ENCODE assay signal across 11 cellular contexts in genomic region chr18:63155910-63156773, GRCh38.
DNase-seq lines count a peak whose midpoint lies in the region; ATAC-seq, FAIRE-seq and TF ChIP-seq lines count a peak whose summit lies in the region.
"Had no signal": no experiment of that assay in that cellular context is flagged by ENCODE, and none has a peak within 500 bp of the region (broad histone marks: within the 10 kb centered on the region; RNA-seq: fewer than 3 reads in every experiment).

No MANE protein-coding gene starts in this region.

- CTCF ChIA-PET in activated CD4-positive, alpha-beta T cell treated with anti-CD3 and anti-CD28 coated beads for 36 hours (lab: Charles Lee), result interaction anchor here (0.7 to 2.6 kb wide), 13 partner anchors 8 to 163 kb away, joined by 3 to 18 read pairs (median 5); partner anchors contain the start of gene BCL2

- H3K9me3 ChIP-seq in thyroid gland, result no peaks in the 10 kb centered on the region
- H3K9me3 ChIP-seq: ovary had no signal

- no peaks in the 10 kb centered on the region for H3K27me3 Mint-ChIP-seq in activated CD4-positive, alpha-beta T cell treated with anti-CD3 and anti-CD28 coated beads for 36 hours
- H3K27me3 Mint-ChIP-seq in T-helper 1 cell treated with Interleukin-12 subunit alpha and Interleukin-12 subunit beta and Interleukin-4 antibody, amounts not matched to agents 30 μg/mL and 1 μg/mL, for 36 hours (ENCODE audit: low read depth), result no peaks in the 10 kb centered on the region
- peaks cover 4 to 16% (median 10%) of the 10 kb centered on the region in 3 donors for H3K27me3 Mint-ChIP-seq in immature natural killer cell (ENCODE audit: low read depth in 3 of 3)

- peaks cover 32 to 75% of the 10 kb centered on the region in 2 donors for H3K4me1 ChIP-seq in thyroid gland

- ATAC-seq in activated CD4-positive, alpha-beta T cell treated with anti-CD3 and anti-CD28 coated beads for 36 hours, result no peak
- no peak for ATAC-seq in HG03571 (IDR thresholded peaks at IDR 0.05; ENCODE audit: unreplicated experiment)

- intact Hi-C loops in activated CD4-positive, alpha-beta T cell treated with anti-CD3 and anti-CD28 coated beads for 36 hours (cut with DNase I, micrococcal nuclease), result loop anchor here (1.0 to 10.0 kb wide), 7 partner anchors 25 to 631 kb away; partner anchors contain the start of genes PHLPP1 (in 2 of the 2) and ZCCHC2 (in 1 of the 2)
- intact Hi-C loops in thyroid gland (cut with DNase I), result no loop called here

- no peak for FAIRE-seq in frontal cortex (lab: Jason Lieb, UNC)

- no peak for TF ChIP-seq CTCF in thyroid gland (IDR thresholded peaks at IDR 0.05)

- H3K36me3 Mint-ChIP-seq in activated CD4-positive, alpha-beta T cell treated with anti-CD3 and anti-CD28 coated beads for 36 hours (ENCODE audit: low read depth), result peaks cover 45% of the 10 kb centered on the region
- peaks cover 28% of the 10 kb centered on the region for H3K36me3 Mint-ChIP-seq in T-helper 1 cell treated with Interleukin-12 subunit alpha and Interleukin-12 subunit beta and Interleukin-4 antibody, amounts not matched to agents 30 μg/mL and 1 μg/mL, for 36 hours (ENCODE audit: low read depth)
- peaks cover 0 to 4% (median 0%) of the 10 kb centered on the region in 3 donors for H3K36me3 Mint-ChIP-seq in immature natural killer cell

- no peaks in the 10 kb centered on the region for H3K27me3 ChIP-seq in thyroid gland
- H3K27me3 ChIP-seq: cardiac muscle cell, ovary had no signal

- H3K9me3 Mint-ChIP-seq in activated CD4-positive, alpha-beta T cell treated with anti-CD3 and anti-CD28 coated beads for 36 hours (ENCODE audit: low read depth), result no peaks in the 10 kb centered on the region
- no peaks in the 10 kb centered on the region for H3K9me3 Mint-ChIP-seq in T-helper 1 cell treated with Interleukin-12 subunit alpha and Interleukin-12 subunit beta and Interleukin-4 antibody, amounts not matched to agents 30 μg/mL and 1 μg/mL, for 36 hours
- no peaks in the 10 kb centered on the region for H3K9me3 Mint-ChIP-seq in immature natural killer cell
- H3K9me3 Mint-ChIP-seq: HFFc6 had no signal

- no peaks in the 10 kb centered on the region for H3K36me3 ChIP-seq in thyroid gland
- H3K36me3 ChIP-seq: cardiac muscle cell, ovary had no signal

- WGBS in thyroid gland, 2 donors, result 43 to 55% methylated on average over 13 to 14 of the region's 14 CpGs

- DNase-seq in activated CD4-positive, alpha-beta T cell treated with anti-CD3 and anti-CD28 coated beads for 36 hours, result peak; percentile 33
- no peak for DNase-seq in activated CD4-positive, alpha-beta T cell treated with anti-CD3 and anti-CD28 coated beads, Interleukin-2, amount 50 U/mL, for 4 hours
- DNase-seq in immature natural killer cell (peak; percentile 38 to 47 (median 42)), thyroid gland (peak; percentile 60 to 65), inferior parietal cortex (ENCODE audit: extremely low spot score) (no peak), frontal cortex (ENCODE audit: low spot score in 2 of 2) (no peak)
- DNase-seq: HFFc6, ovary had no signal

- no peak for TF ChIP-seq POLR2A in thyroid gland (IDR thresholded peaks at IDR 0.05)

- peak overlapping the region; percentile 65 to 76 (median 68) for H3K27ac ChIP-seq in thyroid gland
- H3K27ac ChIP-seq: cardiac muscle cell, ovary had no signal

- peak overlapping the region; percentile 73 for H3K4me3 Mint-ChIP-seq in activated CD4-positive, alpha-beta T cell treated with anti-CD3 and anti-CD28 coated beads for 36 hours
- H3K4me3 Mint-ChIP-seq in T-helper 1 cell treated with Interleukin-12 subunit alpha and Interleukin-12 subunit beta and Interleukin-4 antibody, amounts not matched to agents 30 μg/mL and 1 μg/mL, for 36 hours, result peak overlapping the region; percentile 78
- H3K4me3 Mint-ChIP-seq in immature natural killer cell, result peak overlapping the region; percentile 81 to 93 (median 87)
- H3K4me3 Mint-ChIP-seq: HFFc6 had no signal

- POLR2A ChIA-PET in activated CD4-positive, alpha-beta T cell treated with anti-CD3 and anti-CD28 coated beads for 36 hours (lab: Charles Lee), result interaction anchor here (0.6 to 2.0 kb wide), 3 partner anchors 41 to 735 kb away, joined by 3 to 8 read pairs (median 7); no protein-coding TSS in a partner anchor

- H3K4me1 Mint-ChIP-seq in activated CD4-positive, alpha-beta T cell treated with anti-CD3 and anti-CD28 coated beads for 36 hours, result peaks cover 99% of the 10 kb centered on the region
- H3K4me1 Mint-ChIP-seq in T-helper 1 cell treated with Interleukin-12 subunit alpha and Interleukin-12 subunit beta and Interleukin-4 antibody, amounts not matched to agents 30 μg/mL and 1 μg/mL, for 36 hours (ENCODE audit: low read depth), result peaks cover 95% of the 10 kb centered on the region
- H3K4me1 Mint-ChIP-seq in immature natural killer cell, result peaks cover 80 to 89% of the 10 kb centered on the region in 2 donors

- peak overlapping the region; percentile 95 for H3K27ac Mint-ChIP-seq in activated CD4-positive, alpha-beta T cell treated with anti-CD3 and anti-CD28 coated beads for 36 hours
- H3K27ac Mint-ChIP-seq in T-helper 1 cell treated with Interleukin-12 subunit alpha and Interleukin-12 subunit beta and Interleukin-4 antibody, amounts not matched to agents 30 μg/mL and 1 μg/mL, for 36 hours, result peak overlapping the region; percentile 86
- H3K27ac Mint-ChIP-seq in immature natural killer cell, result peak overlapping the region; percentile 91 to 96 (median 96)
- H3K27ac Mint-ChIP-seq: HFFc6 had no signal

- no peak overlapping the region for H3K4me3 ChIP-seq in thyroid gland (replicated peaks in 1 of 3)
- H3K4me3 ChIP-seq: cardiac muscle cell, ovary had no signal

Comparison
In these comparisons a context has a peak if more than half of its experiments do, and no peak if none do; other contexts are left out.
1. DNase-seq: peak in activated CD4-positive, alpha-beta T cell treated with anti-CD3 and anti-CD28 coated beads for 36 hours (single experiment), immature natural killer cell (3 of 3) and thyroid gland (2 of 2); none in activated CD4-positive, alpha-beta T cell treated with anti-CD3 and anti-CD28 coated beads, Interleukin-2, amount 50 U/mL, for 4 hours (0 of 2), inferior parietal cortex (single experiment) and frontal cortex (0 of 2).
2. Peak in every context shown above with its lines, with median percentiles within 50 percentile points of each other: H3K27ac Mint-ChIP-seq and H3K4me3 Mint-ChIP-seq.